In the genomic region with DNA sequence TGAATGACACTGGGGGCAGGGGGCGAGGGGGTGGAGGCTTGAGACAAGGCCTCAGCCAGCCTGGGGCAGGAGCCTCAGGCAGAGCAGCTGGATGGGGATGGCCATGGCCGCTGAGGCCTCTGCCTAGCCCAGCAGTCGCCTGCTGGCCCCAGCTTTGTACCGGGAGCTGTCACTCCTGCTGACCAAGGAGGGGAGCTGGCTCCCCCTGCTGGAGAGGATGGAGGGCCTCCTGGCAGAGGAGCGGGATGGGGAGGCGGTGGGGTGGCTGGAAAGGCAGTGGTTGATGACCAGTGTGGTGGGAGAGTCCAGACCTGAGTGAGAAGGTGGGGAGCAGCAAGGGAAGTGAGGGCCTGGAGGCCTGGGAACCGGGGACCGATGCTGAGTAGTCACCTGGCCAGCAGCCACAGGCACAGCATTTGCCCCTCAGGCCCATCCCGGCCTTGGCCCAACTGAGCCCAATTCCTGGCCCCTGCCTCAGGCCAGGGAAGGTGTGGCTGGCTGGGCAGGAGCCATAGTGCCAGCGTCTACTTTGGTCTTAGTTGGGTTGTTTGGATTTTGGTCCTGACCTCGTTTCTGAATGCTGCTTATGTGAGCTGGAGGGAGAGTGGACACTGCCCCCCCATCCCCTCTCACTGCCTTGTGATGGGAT, we compare ENCODE assay signal across 8 cellular contexts. TPM values are rescaled to one million over a fixed set of nuclear protein-coding genes. Genes with fewer than 3 reads are reported as not detected.
DNase-seq lines count a peak whose midpoint lies in the region; ATAC-seq and TF ChIP-seq lines count a peak whose summit lies in the region.

No MANE protein-coding gene starts in this region.

- H3K27ac ChIP-seq in MM.1S (ENCODE audit: low read length), result no peak overlapping the region

- H2AFZ ChIP-seq in MM.1S (ENCODE audit: low read length), result no peak overlapping the region

- no peak overlapping the region for H3K4me3 ChIP-seq in MM.1S (ENCODE audit: low read length)

- ATAC-seq in HG03457 (IDR thresholded peaks at IDR 0.05; ENCODE audit: unreplicated experiment), result no peak
- ATAC-seq in GM18502 (IDR thresholded peaks at IDR 0.05; ENCODE audit: poor library complexity, unreplicated experiment), result no peak

- H3K36me3 Mint-ChIP-seq in chondrocyte (ENCODE audit: low read depth), result peaks cover 3% of the 10 kb centered on the region

- H3K9me2 ChIP-seq in MM.1S (replicated peaks; ENCODE audit: insufficient read depth, low read length), result no peaks in the 10 kb centered on the region

- no peaks in the 10 kb centered on the region for H3K27me3 ChIP-seq in MM.1S (replicated peaks; ENCODE audit: insufficient read depth, low read length)

- no peaks in the 10 kb centered on the region for H3F3A ChIP-seq in MM.1S (ENCODE audit: insufficient read depth, low read length)

- H3K9me3 ChIP-seq in MM.1S (replicated peaks; ENCODE audit: insufficient read depth, low read length), result no peaks in the 10 kb centered on the region

- H3K9me3 Mint-ChIP-seq in chondrocyte (ENCODE audit: low read depth), result no peaks in the 10 kb centered on the region

- H4K20me1 ChIP-seq in MM.1S (ENCODE audit: insufficient read depth, low read length), result no peaks in the 10 kb centered on the region

- TF ChIP-seq CTCF in MM.1S (IDR thresholded peaks at IDR 0.05; ENCODE audit: low read length) (peak; percentile 83), chondrocyte (IDR thresholded peaks at IDR 0.05) (peak; percentile 94)

- no peak overlapping the region for H3K9ac ChIP-seq in MM.1S (ENCODE audit: low read length)

- no peaks in the 10 kb centered on the region for H3K27me3 Mint-ChIP-seq in chondrocyte (ENCODE audit: low read depth)

- no peak overlapping the region for H3K27ac Mint-ChIP-seq in chondrocyte (ENCODE audit: unreplicated experiment)

- DNase-seq in GF-D8 (lab: John Stamatoyannopoulos, UW) (peak; percentile 4), MM.1S (peak; percentile 42), chondrocyte (ENCODE audit: low spot score) (no peak), left kidney (ENCODE audit: low read depth, low spot score) (peak; percentile 83)
- peak; percentile 68 to 69 for DNase-seq in activated CD4-positive, alpha-beta T cell treated with anti-CD3 and anti-CD28 coated beads for 4 hours
- DNase-seq in stimulated activated CD4-positive, alpha-beta T cell treated with anti-CD3 and anti-CD28 coated beads, Interleukin-2, amount 100 ng/mL, for 48 hours, result peak; percentile 53 to 63

- no peaks in the 10 kb centered on the region for H3K79me2 ChIP-seq in MM.1S (ENCODE audit: low read length)

- H3K4me1 Mint-ChIP-seq in chondrocyte (ENCODE audit: low read depth), result peaks cover 19% of the 10 kb centered on the region

- H3K4me2 ChIP-seq in MM.1S (ENCODE audit: low read depth, low read length), result no peak overlapping the region

- no peak overlapping the region for H3K4me3 Mint-ChIP-seq in chondrocyte (ENCODE audit: unreplicated experiment)

- H3K4me1 ChIP-seq in MM.1S (ENCODE audit: low read length), result no peaks in the 10 kb centered on the region

- H3K36me3 ChIP-seq in MM.1S (replicated peaks; ENCODE audit: insufficient read depth, low read length), result no peaks in the 10 kb centered on the region

RNA-seq across cellular contexts. Expression of gene SUSD2, which starts 6.0 kb away (rescaled TPM):
- 0.34 to 1.00 TPM (median 0.65 TPM) in 3 replicates for total RNA-seq in chondrocyte
